In genomic region chr2:7966032-7966431, GRCh38 we compare ENCODE assay signal across 30 cellular contexts.
"Had no signal": no experiment of that assay in that cellular context is flagged by ENCODE, and none has a peak within 500 bp of the region (broad histone marks: within the 10 kb centered on the region; RNA-seq: fewer than 3 reads in every experiment).

No MANE protein-coding gene starts in this region.

- DNase-seq: Kasumi-1, KG1, MG63, NCI-H1048, NCI-H1092 treated with DMSO at 0.1 percent for 48 hours, NCI-H1417, NCI-H1436, NCI-H146, NCI-H1694, NCI-H187, NCI-H1930, NCI-H2029 treated with DMSO at 0.1 percent for 48 hours, NCI-H2081 treated with DMSO at 0.1 percent for 48 hours, NCI-H2107, NCI-H2171 treated with DMSO at 0.1 percent for 48 hours, NCI-H2227 treated with DMSO at 0.1 percent for 48 hours, NCI-H345, NCI-H446, NCI-H510A treated with DMSO at 0.1 percent for 48 hours, NCI-H524 treated with DMSO at 0.1 percent for 48 hours, NCI-H526 treated with DMSO at 0.1 percent for 48 hours, NCI-H774, PC-9, SHP77, SIG-M5, SJCRH30, T-cell had no signal

- ATAC-seq: Panc1, Right ventricle myocardium inferior, T-cell had no signal

- H3K4me3 ChIP-seq: MG63, PC-9, SJCRH30, SK-N-MC had no signal

- H3K27me3 ChIP-seq: MG63 had no signal

- H3K4me1 ChIP-seq: SJCRH30 had no signal

- H3K36me3 ChIP-seq: MG63, SJCRH30 had no signal

- H3K9me3 ChIP-seq: MG63, SJCRH30 had no signal
